In the genomic region with DNA sequence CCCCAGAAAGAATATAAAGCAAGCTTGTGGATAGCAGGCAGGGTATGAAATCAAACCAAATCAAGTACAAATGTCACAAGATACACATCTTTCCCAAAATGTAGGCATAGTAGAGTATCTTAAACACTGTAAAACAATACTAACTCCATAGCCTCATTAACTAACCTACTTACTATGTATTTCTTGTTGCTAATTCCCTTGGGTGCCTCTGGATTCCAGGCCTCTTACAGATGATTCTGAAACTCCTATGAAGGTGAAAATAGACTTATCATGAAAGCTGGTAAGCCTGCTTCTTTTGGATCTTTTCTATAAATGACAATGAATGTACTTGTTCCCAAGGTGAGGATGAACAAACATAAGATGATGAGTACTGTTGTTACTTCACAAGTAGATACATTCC, we compare ENCODE assay signal across 1 cellular context.
TF ChIP-seq lines count a peak whose summit lies in the region.

No MANE protein-coding gene starts in this region.

TF ChIP-seq in IMR-90, 13 proteins besides CTCF, POLR2A, EP300 and RAD21:
- TF ChIP-seq NFE2L2 (IDR thresholded peaks at IDR 0.05; ENCODE audit: low read depth, low read length) = no peak
- TF ChIP-seq MXI1 (IDR thresholded peaks at IDR 0.05; ENCODE audit: borderline replicate concordance, low read depth, low read length) = no peak
- TF ChIP-seq CHD1 (IDR thresholded peaks at IDR 0.05; ENCODE audit: low read depth, low read length) = no peak
- no peak for TF ChIP-seq RFX5 (IDR thresholded peaks at IDR 0.05; ENCODE audit: low read depth, low read length)
- TF ChIP-seq SMC3 (IDR thresholded peaks at IDR 0.05; ENCODE audit: low read depth, low read length) = no peak
- no peak for TF ChIP-seq MAZ (IDR thresholded peaks at IDR 0.05; ENCODE audit: borderline replicate concordance, low read depth, low read length)
- no peak for TF ChIP-seq RCOR1 (IDR thresholded peaks at IDR 0.05; ENCODE audit: insufficient replicate concordance, low read length)
- TF ChIP-seq, protein P1, sequence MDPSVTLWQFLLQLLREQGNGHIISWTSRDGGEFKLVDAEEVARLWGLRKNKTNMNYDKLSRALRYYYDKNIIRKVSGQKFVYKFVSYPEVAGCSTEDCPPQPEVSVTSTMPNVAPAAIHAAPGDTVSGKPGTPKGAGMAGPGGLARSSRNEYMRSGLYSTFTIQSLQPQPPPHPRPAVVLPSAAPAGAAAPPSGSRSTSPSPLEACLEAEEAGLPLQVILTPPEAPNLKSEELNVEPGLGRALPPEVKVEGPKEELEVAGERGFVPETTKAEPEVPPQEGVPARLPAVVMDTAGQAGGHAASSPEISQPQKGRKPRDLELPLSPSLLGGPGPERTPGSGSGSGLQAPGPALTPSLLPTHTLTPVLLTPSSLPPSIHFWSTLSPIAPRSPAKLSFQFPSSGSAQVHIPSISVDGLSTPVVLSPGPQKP (IDR thresholded peaks at IDR 0.05; ENCODE audit: borderline replicate concordance, low read depth, low read length) = no peak
- no peak for TF ChIP-seq BHLHE40 (IDR thresholded peaks at IDR 0.05; ENCODE audit: low read depth, low read length)
- no peak for TF ChIP-seq MAFK (IDR thresholded peaks at IDR 0.05; ENCODE audit: low read depth, low read length)
